1 cellular context compared by ENCODE assay signal in the genomic region with DNA sequence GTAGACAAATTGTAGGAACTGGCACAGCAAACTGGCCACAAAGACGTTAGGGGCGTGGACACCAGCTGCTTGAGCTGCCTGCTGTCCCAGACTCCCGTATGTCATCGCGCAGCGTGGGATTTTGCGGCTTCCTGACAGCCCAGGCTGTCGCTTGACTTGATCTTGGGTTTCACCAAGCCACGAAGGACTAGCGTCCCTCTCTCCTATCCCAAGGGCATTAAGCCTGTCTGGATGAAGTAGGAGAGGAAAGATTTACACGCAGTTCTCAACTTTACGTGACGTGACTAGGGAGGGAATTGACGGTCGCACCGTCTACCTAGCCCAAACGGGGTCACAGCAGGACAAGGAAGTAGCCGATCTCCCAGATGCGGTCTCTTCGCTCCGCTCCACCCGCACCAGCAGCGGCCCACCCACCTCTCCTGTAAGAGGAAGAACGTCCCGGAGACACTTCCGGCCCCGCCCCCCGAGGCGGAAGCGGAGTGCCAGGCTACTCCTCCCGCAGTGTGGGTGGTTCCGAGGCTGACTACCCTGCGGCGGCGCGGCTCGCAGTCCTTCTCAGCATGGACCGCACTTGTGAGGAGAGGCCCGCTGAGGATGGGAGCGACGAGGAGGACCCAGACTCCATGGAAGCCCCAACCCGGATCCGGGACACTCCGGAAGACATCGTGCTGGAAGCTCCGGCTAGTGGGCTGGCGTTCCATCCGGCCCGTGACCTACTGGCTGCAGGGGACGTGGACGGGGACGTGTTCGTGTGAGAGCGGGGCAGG.
TF ChIP-seq lines count a peak whose summit lies in the region.

A gene with protein sequence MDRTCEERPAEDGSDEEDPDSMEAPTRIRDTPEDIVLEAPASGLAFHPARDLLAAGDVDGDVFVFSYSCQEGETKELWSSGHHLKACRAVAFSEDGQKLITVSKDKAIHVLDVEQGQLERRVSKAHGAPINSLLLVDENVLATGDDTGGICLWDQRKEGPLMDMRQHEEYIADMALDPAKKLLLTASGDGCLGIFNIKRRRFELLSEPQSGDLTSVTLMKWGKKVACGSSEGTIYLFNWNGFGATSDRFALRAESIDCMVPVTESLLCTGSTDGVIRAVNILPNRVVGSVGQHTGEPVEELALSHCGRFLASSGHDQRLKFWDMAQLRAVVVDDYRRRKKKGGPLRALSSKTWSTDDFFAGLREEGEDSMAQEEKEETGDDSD (plus strand): TSS at position 552 of the 767 bp plus-strand sequence. CDS start 9 bp downstream, at position 561.

TF ChIP-seq in K562, 482 proteins besides CTCF, POLR2A, EP300 and RAD21 (continued from another document and continues in another):
- TF ChIP-seq, protein P1, sequence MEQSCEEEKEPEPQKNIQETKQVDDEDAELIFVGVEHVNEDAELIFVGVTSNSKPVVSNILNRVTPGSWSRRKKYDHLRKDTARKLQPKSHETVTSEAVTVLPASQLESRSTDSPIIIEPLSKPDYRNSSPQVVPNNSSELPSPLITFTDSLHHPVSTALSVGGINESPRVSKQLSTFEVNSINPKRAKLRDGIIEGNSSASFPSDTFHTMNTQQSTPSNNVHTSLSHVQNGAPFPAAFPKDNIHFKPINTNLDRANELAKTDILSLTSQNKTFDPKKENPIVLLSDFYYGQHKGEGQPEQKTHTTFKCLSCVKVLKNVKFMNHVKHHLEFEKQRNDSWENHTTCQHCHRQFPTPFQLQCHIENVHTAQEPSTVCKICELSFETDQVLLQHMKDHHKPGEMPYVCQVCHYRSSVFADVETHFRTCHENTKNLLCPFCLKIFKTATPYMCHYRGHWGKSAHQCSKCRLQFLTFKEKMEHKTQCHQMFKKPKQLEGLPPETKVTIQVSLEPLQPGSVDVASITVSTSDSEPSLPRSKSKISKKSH (CRISPR knock-in tag; IDR thresholded peaks at IDR 0.05): no peak
- no peak; the same call in 1 of the 2 replicates for TF ChIP-seq XRCC5 (IDR thresholded peaks at IDR 0.05; ENCODE audit: low read depth, low read length)
- TF ChIP-seq, protein P2, sequence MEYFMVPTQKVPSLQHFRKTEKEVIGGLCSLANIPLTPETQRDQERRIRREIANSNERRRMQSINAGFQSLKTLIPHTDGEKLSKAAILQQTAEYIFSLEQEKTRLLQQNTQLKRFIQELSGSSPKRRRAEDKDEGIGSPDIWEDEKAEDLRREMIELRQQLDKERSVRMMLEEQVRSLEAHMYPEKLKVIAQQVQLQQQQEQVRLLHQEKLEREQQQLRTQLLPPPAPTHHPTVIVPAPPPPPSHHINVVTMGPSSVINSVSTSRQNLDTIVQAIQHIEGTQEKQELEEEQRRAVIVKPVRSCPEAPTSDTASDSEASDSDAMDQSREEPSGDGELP (CRISPR knock-in tag; IDR thresholded peaks at IDR 0.05; ENCODE audit: borderline replicate concordance): peak; percentile 97
- no peak for TF ChIP-seq ZNF699 (CRISPR knock-in tag; IDR thresholded peaks at IDR 0.05; ENCODE audit: insufficient replicate concordance)
- TF ChIP-seq TOE1 (IDR thresholded peaks at IDR 0.05; ENCODE audit: borderline replicate concordance): no peak; the same call in 1 of the 2 replicates
- 0 out of 2 replicates have a peak, but pooled peaks have one; percentile 28 for TF ChIP-seq TOE1 (CRISPR knock-in tag; IDR thresholded peaks at IDR 0.05; ENCODE audit: borderline replicate concordance, low read depth)
- TF ChIP-seq, protein P3, sequence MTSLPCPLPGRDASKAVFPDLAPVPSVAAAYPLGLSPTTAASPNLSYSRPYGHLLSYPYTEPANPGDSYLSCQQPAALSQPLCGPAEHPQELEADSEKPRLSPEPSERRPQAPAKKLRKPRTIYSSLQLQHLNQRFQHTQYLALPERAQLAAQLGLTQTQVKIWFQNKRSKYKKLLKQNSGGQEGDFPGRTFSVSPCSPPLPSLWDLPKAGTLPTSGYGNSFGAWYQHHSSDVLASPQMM (CRISPR knock-in tag; IDR thresholded peaks at IDR 0.05): no peak
- no peak for TF ChIP-seq NFIX (CRISPR knock-in tag; IDR thresholded peaks at IDR 0.05; ENCODE audit: low read depth)
- TF ChIP-seq CBFA2T2 (conservative IDR thresholded peaks at IDR 0.05): no peak
- no peak for TF ChIP-seq KLF16 (IDR thresholded peaks at IDR 0.05)
- no peak for TF ChIP-seq ZNF311 (CRISPR knock-in tag; IDR thresholded peaks at IDR 0.05)
- TF ChIP-seq MYNN (IDR thresholded peaks at IDR 0.05): peak; percentile 67
- no peak for TF ChIP-seq MYNN (CRISPR knock-in tag; IDR thresholded peaks at IDR 0.05)
- TF ChIP-seq NBN (IDR thresholded peaks at IDR 0.05; ENCODE audit: low read depth): peak; percentile 92
- TF ChIP-seq NEUROD1 (IDR thresholded peaks at IDR 0.05; ENCODE audit: borderline replicate concordance, low read depth, low read length, partially characterized antibody): peak; percentile 14
- TF ChIP-seq RAD51 (IDR thresholded peaks at IDR 0.05; ENCODE audit: borderline replicate concordance, low read depth): no peak
- TF ChIP-seq NUFIP1 (IDR thresholded peaks at IDR 0.05; ENCODE audit: partially characterized antibody): no peak
- TF ChIP-seq HNRNPK (IDR thresholded peaks at IDR 0.05; ENCODE audit: low read depth, low read length, poor library complexity, severe bottlenecking): no peak
- TF ChIP-seq, protein P4, sequence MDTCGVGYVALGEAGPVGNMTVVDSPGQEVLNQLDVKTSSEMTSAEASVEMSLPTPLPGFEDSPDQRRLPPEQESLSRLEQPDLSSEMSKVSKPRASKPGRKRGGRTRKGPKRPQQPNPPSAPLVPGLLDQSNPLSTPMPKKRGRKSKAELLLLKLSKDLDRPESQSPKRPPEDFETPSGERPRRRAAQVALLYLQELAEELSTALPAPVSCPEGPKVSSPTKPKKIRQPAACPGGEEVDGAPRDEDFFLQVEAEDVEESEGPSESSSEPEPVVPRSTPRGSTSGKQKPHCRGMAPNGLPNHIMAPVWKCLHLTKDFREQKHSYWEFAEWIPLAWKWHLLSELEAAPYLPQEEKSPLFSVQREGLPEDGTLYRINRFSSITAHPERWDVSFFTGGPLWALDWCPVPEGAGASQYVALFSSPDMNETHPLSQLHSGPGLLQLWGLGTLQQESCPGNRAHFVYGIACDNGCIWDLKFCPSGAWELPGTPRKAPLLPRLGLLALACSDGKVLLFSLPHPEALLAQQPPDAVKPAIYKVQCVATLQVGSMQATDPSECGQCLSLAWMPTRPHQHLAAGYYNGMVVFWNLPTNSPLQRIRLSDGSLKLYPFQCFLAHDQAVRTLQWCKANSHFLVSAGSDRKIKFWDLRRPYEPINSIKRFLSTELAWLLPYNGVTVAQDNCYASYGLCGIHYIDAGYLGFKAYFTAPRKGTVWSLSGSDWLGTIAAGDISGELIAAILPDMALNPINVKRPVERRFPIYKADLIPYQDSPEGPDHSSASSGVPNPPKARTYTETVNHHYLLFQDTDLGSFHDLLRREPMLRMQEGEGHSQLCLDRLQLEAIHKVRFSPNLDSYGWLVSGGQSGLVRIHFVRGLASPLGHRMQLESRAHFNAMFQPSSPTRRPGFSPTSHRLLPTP (IDR thresholded peaks at IDR 0.05; ENCODE audit: borderline replicate concordance, extremely low read depth, insufficient read length): no peak
- TF ChIP-seq, protein P5, sequence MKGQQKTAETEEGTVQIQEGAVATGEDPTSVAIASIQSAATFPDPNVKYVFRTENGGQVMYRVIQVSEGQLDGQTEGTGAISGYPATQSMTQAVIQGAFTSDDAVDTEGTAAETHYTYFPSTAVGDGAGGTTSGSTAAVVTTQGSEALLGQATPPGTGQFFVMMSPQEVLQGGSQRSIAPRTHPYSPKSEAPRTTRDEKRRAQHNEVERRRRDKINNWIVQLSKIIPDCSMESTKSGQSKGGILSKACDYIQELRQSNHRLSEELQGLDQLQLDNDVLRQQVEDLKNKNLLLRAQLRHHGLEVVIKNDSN (CRISPR knock-in tag; IDR thresholded peaks at IDR 0.05): peak; percentile 42; the same call in 1 of the 2 replicates
- TF ChIP-seq RFX5 (IDR thresholded peaks at IDR 0.05; ENCODE audit: low read depth, low read length): no peak
- TF ChIP-seq, protein P6, sequence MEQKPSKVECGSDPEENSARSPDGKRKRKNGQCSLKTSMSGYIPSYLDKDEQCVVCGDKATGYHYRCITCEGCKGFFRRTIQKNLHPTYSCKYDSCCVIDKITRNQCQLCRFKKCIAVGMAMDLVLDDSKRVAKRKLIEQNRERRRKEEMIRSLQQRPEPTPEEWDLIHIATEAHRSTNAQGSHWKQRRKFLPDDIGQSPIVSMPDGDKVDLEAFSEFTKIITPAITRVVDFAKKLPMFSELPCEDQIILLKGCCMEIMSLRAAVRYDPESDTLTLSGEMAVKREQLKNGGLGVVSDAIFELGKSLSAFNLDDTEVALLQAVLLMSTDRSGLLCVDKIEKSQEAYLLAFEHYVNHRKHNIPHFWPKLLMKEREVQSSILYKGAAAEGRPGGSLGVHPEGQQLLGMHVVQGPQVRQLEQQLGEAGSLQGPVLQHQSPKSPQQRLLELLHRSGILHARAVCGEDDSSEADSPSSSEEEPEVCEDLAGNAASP (IDR thresholded peaks at IDR 0.05): peak; percentile 99
- TF ChIP-seq ZC3H4 (CRISPR knock-in tag; IDR thresholded peaks at IDR 0.05; ENCODE audit: borderline replicate concordance): no peak
- TF ChIP-seq, protein P7, sequence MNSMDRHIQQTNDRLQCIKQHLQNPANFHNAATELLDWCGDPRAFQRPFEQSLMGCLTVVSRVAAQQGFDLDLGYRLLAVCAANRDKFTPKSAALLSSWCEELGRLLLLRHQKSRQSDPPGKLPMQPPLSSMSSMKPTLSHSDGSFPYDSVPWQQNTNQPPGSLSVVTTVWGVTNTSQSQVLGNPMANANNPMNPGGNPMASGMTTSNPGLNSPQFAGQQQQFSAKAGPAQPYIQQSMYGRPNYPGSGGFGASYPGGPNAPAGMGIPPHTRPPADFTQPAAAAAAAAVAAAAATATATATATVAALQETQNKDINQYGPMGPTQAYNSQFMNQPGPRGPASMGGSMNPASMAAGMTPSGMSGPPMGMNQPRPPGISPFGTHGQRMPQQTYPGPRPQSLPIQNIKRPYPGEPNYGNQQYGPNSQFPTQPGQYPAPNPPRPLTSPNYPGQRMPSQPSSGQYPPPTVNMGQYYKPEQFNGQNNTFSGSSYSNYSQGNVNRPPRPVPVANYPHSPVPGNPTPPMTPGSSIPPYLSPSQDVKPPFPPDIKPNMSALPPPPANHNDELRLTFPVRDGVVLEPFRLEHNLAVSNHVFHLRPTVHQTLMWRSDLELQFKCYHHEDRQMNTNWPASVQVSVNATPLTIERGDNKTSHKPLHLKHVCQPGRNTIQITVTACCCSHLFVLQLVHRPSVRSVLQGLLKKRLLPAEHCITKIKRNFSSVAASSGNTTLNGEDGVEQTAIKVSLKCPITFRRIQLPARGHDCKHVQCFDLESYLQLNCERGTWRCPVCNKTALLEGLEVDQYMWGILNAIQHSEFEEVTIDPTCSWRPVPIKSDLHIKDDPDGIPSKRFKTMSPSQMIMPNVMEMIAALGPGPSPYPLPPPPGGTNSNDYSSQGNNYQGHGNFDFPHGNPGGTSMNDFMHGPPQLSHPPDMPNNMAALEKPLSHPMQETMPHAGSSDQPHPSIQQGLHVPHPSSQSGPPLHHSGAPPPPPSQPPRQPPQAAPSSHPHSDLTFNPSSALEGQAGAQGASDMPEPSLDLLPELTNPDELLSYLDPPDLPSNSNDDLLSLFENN (IDR thresholded peaks at IDR 0.05; ENCODE audit: low read depth in 2 of 2, low read length in 2 of 2): no peak
- TF ChIP-seq ZSCAN32 (CRISPR knock-in tag; IDR thresholded peaks at IDR 0.05): no peak
- TF ChIP-seq, protein P8, sequence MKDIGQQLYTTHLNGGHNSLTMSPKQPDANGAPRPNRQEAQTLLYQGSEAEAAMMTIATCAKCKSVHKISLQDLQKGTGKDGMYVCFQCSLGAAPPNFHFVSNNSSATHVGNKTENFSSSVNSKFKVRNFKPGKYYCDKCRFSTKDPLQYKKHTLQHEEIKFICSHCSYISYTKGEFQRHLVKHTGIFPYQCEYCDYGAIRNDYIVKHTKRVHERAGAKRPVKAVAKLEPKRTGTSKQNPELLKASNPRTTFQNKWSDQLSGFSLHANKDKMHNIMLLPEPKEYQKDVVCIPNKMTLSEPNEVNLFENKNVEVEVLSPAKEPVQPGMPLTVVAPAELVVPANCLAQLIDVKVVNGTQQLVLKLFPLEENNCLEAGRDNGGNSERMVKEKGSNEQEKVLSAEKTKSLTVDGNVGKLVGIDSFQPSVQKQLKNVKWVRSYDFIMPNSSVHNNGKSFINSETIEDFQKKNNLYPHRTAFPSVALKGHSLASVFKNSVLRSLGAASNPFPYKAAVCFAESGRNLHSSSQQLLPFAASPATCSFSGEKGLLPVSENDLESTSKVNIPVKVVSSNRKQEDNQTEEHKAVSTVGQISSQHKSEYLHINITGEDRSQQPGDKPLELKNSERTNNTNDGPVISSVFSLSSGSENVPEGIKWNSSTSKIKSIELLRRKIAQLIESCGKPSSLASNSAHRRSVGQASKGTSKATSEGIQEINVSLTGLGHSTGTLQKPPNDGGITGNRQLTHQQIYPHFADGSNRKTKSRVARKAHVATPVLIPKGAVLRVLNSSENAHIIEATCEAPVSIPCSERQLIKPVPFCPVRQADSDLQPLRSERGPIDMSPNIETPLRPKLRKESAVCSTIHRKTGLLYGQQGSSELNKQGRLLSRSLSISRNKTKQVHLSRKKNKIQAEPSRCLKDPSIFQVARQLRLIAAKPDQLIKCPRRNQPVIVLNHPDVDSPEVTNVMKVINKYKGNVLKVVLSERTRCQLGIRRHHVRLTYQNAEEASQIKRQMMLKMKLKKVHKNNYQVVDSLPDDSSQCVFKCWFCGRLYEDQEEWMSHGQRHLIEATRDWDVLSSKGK (CRISPR knock-in tag; IDR thresholded peaks at IDR 0.05): no peak
- no peak for TF ChIP-seq RHOXF2B (CRISPR knock-in tag; conservative IDR thresholded peaks at IDR 0.05)
- no peak for TF ChIP-seq XRCC4 (IDR thresholded peaks at IDR 0.05; ENCODE audit: extremely low read depth, insufficient read depth, insufficient read length)
- no peak; the same call in 1 of the 2 replicates for TF ChIP-seq JUND (IDR thresholded peaks at IDR 0.05; ENCODE audit: borderline replicate concordance, low read depth, low read length)
- TF ChIP-seq JUND (tag; IDR thresholded peaks at IDR 0.05; ENCODE audit: borderline replicate concordance, low read depth, low read length): no peak; the same call in 1 of the 3 replicates
- TF ChIP-seq, protein P9, sequence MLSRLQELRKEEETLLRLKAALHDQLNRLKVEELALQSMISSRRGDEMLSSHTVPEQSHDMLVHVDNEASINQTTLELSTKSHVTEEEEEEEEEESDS (CRISPR knock-in tag; IDR thresholded peaks at IDR 0.05): no peak
- TF ChIP-seq, protein P10, sequence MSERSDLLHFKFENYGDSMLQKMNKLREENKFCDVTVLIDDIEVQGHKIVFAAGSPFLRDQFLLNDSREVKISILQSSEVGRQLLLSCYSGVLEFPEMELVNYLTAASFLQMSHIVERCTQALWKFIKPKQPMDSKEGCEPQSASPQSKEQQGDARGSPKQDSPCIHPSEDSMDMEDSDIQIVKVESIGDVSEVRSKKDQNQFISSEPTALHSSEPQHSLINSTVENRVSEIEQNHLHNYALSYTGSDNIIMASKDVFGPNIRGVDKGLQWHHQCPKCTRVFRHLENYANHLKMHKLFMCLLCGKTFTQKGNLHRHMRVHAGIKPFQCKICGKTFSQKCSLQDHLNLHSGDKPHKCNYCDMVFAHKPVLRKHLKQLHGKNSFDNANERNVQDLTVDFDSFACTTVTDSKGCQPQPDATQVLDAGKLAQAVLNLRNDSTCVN (CRISPR knock-in tag; IDR thresholded peaks at IDR 0.05): no peak
- TF ChIP-seq C11orf30 (IDR thresholded peaks at IDR 0.05; ENCODE audit: low read depth): peak; percentile 53; the same call in 1 of the 2 replicates
- no peak for TF ChIP-seq FOXM1 (IDR thresholded peaks at IDR 0.05; ENCODE audit: low read depth)
- 0 out of 2 replicates have a peak, but pooled peaks have one; percentile 32 for TF ChIP-seq FOXM1 (CRISPR knock-in tag; IDR thresholded peaks at IDR 0.05; ENCODE audit: low read depth)
